In genomic region chr16:78744099-78744498, GRCh38 we compare ENCODE assay signal across 14 cellular contexts.
"Had no signal": no experiment of that assay in that cellular context is flagged by ENCODE, and none has a peak within 500 bp of the region (broad histone marks: within the 10 kb centered on the region; RNA-seq: fewer than 3 reads in every experiment).

No MANE protein-coding gene starts in this region.

- H3K9me3 Mint-ChIP-seq: immature natural killer cell; natural killer cell treated with Interleukin-12 subunit alpha and Interleukin-12 subunit beta and Interleukin-15 and Interleukin-18, amount 100 ng/mL, for 72 hours had no signal

- H3K27me3 ChIP-seq: breast epithelium, foreskin keratinocyte, sigmoid colon had no signal

- DNase-seq: activated effector memory CD4-positive, alpha-beta T cell treated with Interleukin-2 at 50 U/mL for 16 hours; activated naive CD8-positive, alpha-beta T cell treated with anti-CD3 and anti-CD28 coated beads for 36 hours; activated T-cell treated with anti-CD3 and anti-CD28 coated beads for 4 hours; anterior cingulate cortex; immature natural killer cell; psoas muscle; sigmoid colon; stimulated activated CD4-positive, alpha-beta T cell treated with anti-CD3 and anti-CD28 coated beads, Interleukin-2, amount 100 ng/mL, for 24 hours; stimulated activated naive CD4-positive, alpha-beta T cell treated with Interleukin-2 at 50 U/mL for 16 hours; SW 1271; T-helper 9 cell had no signal

- H3K9me3 ChIP-seq: breast epithelium, psoas muscle, sigmoid colon had no signal

- H3K36me3 Mint-ChIP-seq: immature natural killer cell; natural killer cell treated with Interleukin-12 subunit alpha and Interleukin-12 subunit beta and Interleukin-15 and Interleukin-18, amount 100 ng/mL, for 72 hours had no signal

- H3K27me3 Mint-ChIP-seq: activated naive CD8-positive, alpha-beta T cell treated with anti-CD3 and anti-CD28 coated beads for 36 hours had no signal

- H3K36me3 ChIP-seq: breast epithelium, sigmoid colon had no signal

- H3K27ac ChIP-seq: foreskin keratinocyte had no signal

- ATAC-seq: foreskin keratinocyte; natural killer cell treated with Interleukin-12 subunit alpha and Interleukin-12 subunit beta and Interleukin-15 and Interleukin-18, amount 100 ng/mL, for 72 hours; psoas muscle had no signal

- H3K4me3 ChIP-seq: breast epithelium, psoas muscle, sigmoid colon had no signal

- H3K4me1 ChIP-seq: breast epithelium, psoas muscle had no signal

- H3K4me3 Mint-ChIP-seq: activated naive CD8-positive, alpha-beta T cell treated with anti-CD3 and anti-CD28 coated beads for 36 hours had no signal
